Comparison of ENCODE assay signal across 10 cellular contexts in genomic region chr5:74257645-74258328, GRCh38.
DNase-seq lines count a peak whose midpoint lies in the region; ATAC-seq, FAIRE-seq and TF ChIP-seq lines count a peak whose summit lies in the region.
"Had no signal": no experiment of that assay in that cellular context is flagged by ENCODE, and none has a peak within 500 bp of the region (broad histone marks: within the 10 kb centered on the region; RNA-seq: fewer than 3 reads in every experiment).

No MANE protein-coding gene starts in this region.

- BruUV-seq in HepG2 (replicated peaks; lab: Mats Ljungman, UMichigan): no TSS peak

- TF ChIP-seq CTCF in liver (IDR thresholded peaks at IDR 0.05; ENCODE audit: low read depth, low read length, missing input control) (no peak), HepG2 (CRISPR knock-in tag; IDR thresholded peaks at IDR 0.05) (no peak), keratinocyte (optimal IDR thresholded peaks at IDR 0.05 in 1 of 3, IDR thresholded peaks at IDR 0.05 in 1 of 3, conservative IDR thresholded peaks at IDR 0.05 in 1 of 3; ENCODE audit: extremely low read depth in 1 of 3, insufficient read depth in 2 of 3, low read length in 3 of 3) (no peak)

- peaks cover 21% of the 10 kb centered on the region for H3K27me3 Mint-ChIP-seq in T-helper 2 cell treated with Interferon-gamma antibody and Interleukin-4, amounts not matched to agents 5 μg/mL and 100 μg/mL, for 36 hours (ENCODE audit: low read depth)

- TF ChIP-seq POLR2A in HepG2 (IDR thresholded peaks at IDR 0.05; ENCODE audit: insufficient read depth in 1 of 2, low read depth in 2 of 2, low read length in 2 of 2): no peak

- no peak for DNase-seq in HepG2 (ENCODE audit: low spot score)
- DNase-seq in UCSD-AML1 (lab: John Stamatoyannopoulos, UW; ENCODE audit: unreplicated experiment): peak; percentile 58
- no peak for DNase-seq in keratinocyte (ENCODE audit: low read depth, low spot score)
- peak; percentile 70 to 82 for DNase-seq in aorta
- no peak for DNase-seq in ecto neural progenitor cell (ENCODE audit: low spot score)
- DNase-seq in T-helper 2 cell treated with Interferon-gamma antibody and Interleukin-4, amounts not matched to agents 5 μg/mL and 100 μg/mL, for 36 hours (ENCODE audit: low spot score): no peak

- H3K4me1 Mint-ChIP-seq in T-helper 2 cell treated with Interferon-gamma antibody and Interleukin-4, amounts not matched to agents 5 μg/mL and 100 μg/mL, for 36 hours (ENCODE audit: low read depth): no peaks in the 10 kb centered on the region

- H4K20me1 ChIP-seq in HepG2 (ENCODE audit: insufficient read depth, low read length): no peaks in the 10 kb centered on the region
- H4K20me1 ChIP-seq in keratinocyte (ENCODE audit: control insufficient read depth, extremely low read depth, insufficient read depth, low read length): no peaks in the 10 kb centered on the region

- TF ChIP-seq RAD21 in liver (IDR thresholded peaks at IDR 0.05) (peak in 1 of 2 donors; percentile 23), HepG2 (CRISPR knock-in tag; IDR thresholded peaks at IDR 0.05) (no peak)

- no peak for ATAC-seq in HepG2
- ATAC-seq in aorta (ENCODE audit: low FRiP score): peak; percentile 79
- no peak for ATAC-seq in GM18873 (IDR thresholded peaks at IDR 0.05; ENCODE audit: low FRiP score, unreplicated experiment)

- no peaks in the 10 kb centered on the region for H3K36me3 Mint-ChIP-seq in T-helper 2 cell treated with Interferon-gamma antibody and Interleukin-4, amounts not matched to agents 5 μg/mL and 100 μg/mL, for 36 hours (ENCODE audit: low read depth)

- H3K27ac ChIP-seq in liver (ENCODE audit: low read depth in 1 of 2, low read length in 2 of 2) (no peak overlapping the region), HepG2 (ENCODE audit: extremely low read length, insufficient read depth, low read length) (no peak overlapping the region), keratinocyte (ENCODE audit: control insufficient read depth, insufficient read depth, low read length) (no peak overlapping the region), aorta (ENCODE audit: low read depth in 1 of 2, low read length in 2 of 2) (no peak overlapping the region)

- H3K27me3 ChIP-seq in liver (ENCODE audit: control insufficient read depth in 4 of 4, insufficient read depth in 4 of 4, low read length in 3 of 4) (no peaks in the 10 kb centered on the region), HepG2 (ENCODE audit: control insufficient read depth in 1 of 2, insufficient read depth in 2 of 2, low read length in 2 of 2) (peaks cover 0 to 17% of the 10 kb centered on the region in 2 experiments; a peak in 2 of 5 replicates), keratinocyte (ENCODE audit: control insufficient read depth, extremely low read depth, insufficient read depth, low read length) (no peaks in the 10 kb centered on the region), aorta (ENCODE audit: control insufficient read depth in 1 of 2, insufficient read depth in 2 of 2, low read length in 1 of 2) (no peaks in the 10 kb centered on the region)
- H3K27me3 ChIP-seq: ascending aorta had no signal

- 37% methylated on average over 6 of the region's 6 CpGs for WGBS in liver
- WGBS in HepG2 (ENCODE audit: low lambda C conversion rate): 9% methylated on average over 4 of the region's 6 CpGs
- WGBS in aorta, 2 donors: 60 to 66% methylated on average over 6 of the region's 6 CpGs

- H3K36me3 ChIP-seq in liver (ENCODE audit: control insufficient read depth in 4 of 4, insufficient read depth in 3 of 4, low read depth in 1 of 4, low read length in 3 of 4) (no peaks in the 10 kb centered on the region), HepG2 (replicated peaks in 1 of 2; ENCODE audit: control insufficient read depth in 1 of 2, insufficient read depth in 2 of 2, low read length in 2 of 2) (no peaks in the 10 kb centered on the region), keratinocyte (ENCODE audit: control insufficient read depth in 2 of 2, extremely low read depth in 1 of 2, insufficient read depth in 2 of 2, low read length in 2 of 2) (no peaks in the 10 kb centered on the region), aorta (ENCODE audit: control insufficient read depth in 1 of 2, insufficient read depth in 2 of 2, low read length in 1 of 2) (no peaks in the 10 kb centered on the region)
- H3K36me3 ChIP-seq: ascending aorta had no signal

- POLR2A ChIA-PET in HepG2 (lab: Yijun Ruan, JAX): no interaction called here

- TF ChIP-seq EP300 in HepG2 (IDR thresholded peaks at IDR 0.05; ENCODE audit: low read depth in 2 of 2, low read length in 2 of 2): no peak
- TF ChIP-seq EP300 in HepG2 (CRISPR knock-in tag; IDR thresholded peaks at IDR 0.05; ENCODE audit: borderline replicate concordance): no peak

- H3K9me3 Mint-ChIP-seq in T-helper 2 cell treated with Interferon-gamma antibody and Interleukin-4, amounts not matched to agents 5 μg/mL and 100 μg/mL, for 36 hours: no peaks in the 10 kb centered on the region

- H3K9ac ChIP-seq in liver (ENCODE audit: low read depth in 1 of 2, low read length in 2 of 2) (no peak overlapping the region), HepG2 (ENCODE audit: insufficient read depth, low read depth, low read length) (no peak overlapping the region), keratinocyte (ENCODE audit: control insufficient read depth, extremely low read depth, insufficient read depth, low read length) (no peak overlapping the region)

- H3K79me2 ChIP-seq in HepG2 (ENCODE audit: insufficient read depth, low read length) (no peaks in the 10 kb centered on the region), keratinocyte (ENCODE audit: control insufficient read depth, insufficient read depth, low read length) (no peaks in the 10 kb centered on the region)

- no peak overlapping the region for H3K27ac Mint-ChIP-seq in T-helper 2 cell treated with Interferon-gamma antibody and Interleukin-4, amounts not matched to agents 5 μg/mL and 100 μg/mL, for 36 hours

- H3K9me3 ChIP-seq in liver (ENCODE audit: control insufficient read depth in 4 of 4, low read length in 3 of 4) (no peaks in the 10 kb centered on the region), HepG2 (ENCODE audit: low read length) (no peaks in the 10 kb centered on the region), keratinocyte (ENCODE audit: control insufficient read depth, low read depth, low read length) (no peaks in the 10 kb centered on the region), aorta (ENCODE audit: control insufficient read depth, low read length) (no peaks in the 10 kb centered on the region)
- H3K9me3 ChIP-seq: ascending aorta had no signal

- CTCF ChIA-PET in HepG2 (lab: Yijun Ruan, JAX; ENCODE audit: low intra/inter-chr PET ratio, low total read pairs): no interaction called here

- no peaks in the 10 kb centered on the region for H3K9me1 ChIP-seq in keratinocyte (ENCODE audit: control insufficient read depth, extremely low read depth, insufficient read depth, low read length)

- H3K4me3 Mint-ChIP-seq in T-helper 2 cell treated with Interferon-gamma antibody and Interleukin-4, amounts not matched to agents 5 μg/mL and 100 μg/mL, for 36 hours: no peak overlapping the region

- no peak overlapping the region for H2AFZ ChIP-seq in HepG2 (ENCODE audit: low read length)
- no peak overlapping the region for H2AFZ ChIP-seq in keratinocyte (ENCODE audit: control insufficient read depth, low read length)

- intact Hi-C loops in HepG2 (cut with micrococcal nuclease; ENCODE audit: unreplicated experiment): no loop called here
- intact Hi-C loops in aorta (cut with DNase I): no loop called here

- FAIRE-seq in HepG2 (lab: Jason Lieb, UNC) (no peak), keratinocyte (lab: Jason Lieb, UNC) (peak; percentile 77)
- FAIRE-seq: A204.1 had no signal

- dilution Hi-C loops in keratinocyte (cut with MboI; ENCODE audit: extremely low pct_ligation_motif_present, low sequenced_read_pairs): no loop called here

- H3K4me2 ChIP-seq in HepG2 (ENCODE audit: low read depth, low read length): no peak overlapping the region
- no peak overlapping the region for H3K4me2 ChIP-seq in keratinocyte (ENCODE audit: control insufficient read depth, extremely low read depth, insufficient read depth, low read depth, low read length)

- no peak overlapping the region for H3K4me3 ChIP-seq in liver (ENCODE audit: low read depth in 1 of 3, low read length in 3 of 3)
- no peak overlapping the region for H3K4me3 ChIP-seq in HepG2 (replicated peaks in 1 of 3; ENCODE audit: insufficient read depth in 1 of 3, low read depth in 2 of 3, low read length in 3 of 3)
- no peak overlapping the region for H3K4me3 ChIP-seq in keratinocyte (ENCODE audit: control insufficient read depth in 2 of 3, extremely low read depth in 1 of 3, insufficient read depth in 2 of 3, low read depth in 1 of 3, low read length in 3 of 3)
- no peak overlapping the region for H3K4me3 ChIP-seq in aorta (ENCODE audit: low read length in 2 of 2)
- H3K4me3 ChIP-seq: ascending aorta had no signal

- H3K4me1 ChIP-seq in liver (ENCODE audit: control insufficient read depth in 4 of 4, insufficient read depth in 4 of 4, low read length in 3 of 4) (peaks cover 0 to 4% (median 0%) of the 10 kb centered on the region in 4 donors), HepG2 (ENCODE audit: insufficient read depth, low read length) (no peaks in the 10 kb centered on the region), keratinocyte (ENCODE audit: control insufficient read depth, extremely low read depth, insufficient read depth, low read length) (no peaks in the 10 kb centered on the region), aorta (ENCODE audit: control insufficient read depth in 1 of 2, insufficient read depth in 2 of 2, low read length in 2 of 2) (no peaks in the 10 kb centered on the region)
- H3K4me1 ChIP-seq: ascending aorta had no signal

- in situ Hi-C loops in HepG2 (cut with HindIII; ENCODE audit: extremely low pct_ligation_motif_present, low pct_unique_long_range_greater_than_20kb): no loop called here

TF ChIP-seq in liver, 16 proteins besides CTCF, POLR2A, EP300 and RAD21:
- no peak for TF ChIP-seq TAF1 (conservative IDR thresholded peaks at IDR 0.05)
- TF ChIP-seq FOXA1 (IDR thresholded peaks at IDR 0.05): no peak
- TF ChIP-seq SP1 (IDR thresholded peaks at IDR 0.05): no peak
- no peak for TF ChIP-seq FOXA2 (IDR thresholded peaks at IDR 0.05)
- peak; percentile 29 for TF ChIP-seq NR2F2 (IDR thresholded peaks at IDR 0.05)
- TF ChIP-seq RXRA (IDR thresholded peaks at IDR 0.05): no peak

TF ChIP-seq in HepG2, 621 proteins besides CTCF, POLR2A, EP300 and RAD21:
- no peak for TF ChIP-seq ZFP36L2 (CRISPR knock-in tag; IDR thresholded peaks at IDR 0.05)
TF ChIP-seq in HepG2: peak in this region for 0.

Comparison
In these comparisons a context has a peak if more than half of its experiments do, and no peak if none do; other contexts are left out.
1. DNase-seq: peak in UCSD-AML1 (single experiment) and aorta (2 of 2); none in HepG2 (single experiment), keratinocyte (single experiment), ecto neural progenitor cell (single experiment) and T-helper 2 cell treated with Interferon-gamma antibody and Interleukin-4, amounts not matched to agents 5 μg/mL and 100 μg/mL, for 36 hours (single experiment).